7 cellular contexts compared by ENCODE assay signal in genomic region chr10:62358151-62358550, GRCh38. TPM values are rescaled to one million over a fixed set of nuclear protein-coding genes. Genes with fewer than 3 reads are reported as not detected.
"Had no signal": no experiment of that assay in that cellular context is flagged by ENCODE, and none has a peak within 500 bp of the region (broad histone marks: within the 10 kb centered on the region; RNA-seq: fewer than 3 reads in every experiment).

No MANE protein-coding gene starts in this region.

RNA-seq across cellular contexts. Expression of gene ZNF365, which starts 16.0 kb away (rescaled TPM):
- total RNA-seq: activated B cell treated with CpG ODN at 0.5 μM for 24 hours; activated CD4-positive, alpha-beta T cell treated with anti-CD3 and anti-CD28 coated beads, Interleukin-2, amount 10 ng/mL, durations not matched to agents 24 days and 14 days; activated CD8-positive, alpha-beta memory T cell treated with anti-CD3 and anti-CD28 coated beads, Interleukin-2, amount 10 ng/mL, durations not matched to agents 7 days and 5 days; activated CD8-positive, alpha-beta T cell treated with anti-CD3 and anti-CD28 coated beads for 36 hours; activated CD8-positive, alpha-beta T cell treated with anti-CD3 and anti-CD28 coated beads, Interleukin-2, amount 10 ng/mL, durations not matched to agents 7 days and 5 days; T-helper 1 cell treated with Interleukin-12 subunit alpha and Interleukin-12 subunit beta and Interleukin-4 antibody, amounts not matched to agents 30 ng/mL and 1 ng/mL, for 36 hours; T-helper 2 cell treated with Interferon-gamma antibody and Interleukin-4, amounts not matched to agents 100 ng/mL and 5 ng/mL, for 36 hours had no signal
